Comparison of ENCODE assay signal across 14 cellular contexts in genomic region chr12:94872007-94872653, GRCh38.
DNase-seq lines count a peak whose midpoint lies in the region; ATAC-seq, FAIRE-seq and TF ChIP-seq lines count a peak whose summit lies in the region.
"Had no signal": no experiment of that assay in that cellular context is flagged by ENCODE, and none has a peak within 500 bp of the region (broad histone marks: within the 10 kb centered on the region; RNA-seq: fewer than 3 reads in every experiment).

No MANE protein-coding gene starts in this region.

- no peak overlapping the region for H3K56ac ChIP-seq in H9 (ENCODE audit: insufficient read length, low read depth, low read length)

- H4K91ac ChIP-seq in H9 (ENCODE audit: insufficient read length, low read depth, low read length): no peak overlapping the region

- no peaks in the 10 kb centered on the region for H3K36me3 Mint-ChIP-seq in CD4-positive, alpha-beta T cell (ENCODE audit: low read depth)
- H3K36me3 Mint-ChIP-seq in H9 (ENCODE audit: insufficient read depth in 1 of 3, low read depth in 3 of 3) (no peaks in the 10 kb centered on the region; a peak in 1 of 7 replicates), astrocyte (ENCODE audit: low read depth, unreplicated experiment) (no peaks in the 10 kb centered on the region), naive B cell (no peaks in the 10 kb centered on the region)

- DNase-seq in CD4-positive, alpha-beta T cell: no peak
- DNase-seq in H9 (no peak), astrocyte (ENCODE audit: low read depth) (no peak), naive B cell (no peak), transverse colon (no peak), DMS 273 (lab: John Stamatoyannopoulos, UW; ENCODE audit: unreplicated experiment) (no peak)
- DNase-seq: activated CD4-positive, alpha-beta T cell treated with anti-CD3 and anti-CD28 coated beads, Interleukin-2, amount 50 U/mL, for 1 hour; BE2C; KG1; NCI-H2081 treated with DMSO at 0.1 percent for 48 hours had no signal

- H3T11ph ChIP-seq in H9 (ENCODE audit: low read length): no peak overlapping the region

- peaks cover 18% of the 10 kb centered on the region for H3K4me1 Mint-ChIP-seq in CD4-positive, alpha-beta T cell (ENCODE audit: low read depth)
- H3K4me1 Mint-ChIP-seq in H9: peaks cover 23 to 27% of the 10 kb centered on the region in 2 experiments
- peaks cover 2% of the 10 kb centered on the region for H3K4me1 Mint-ChIP-seq in astrocyte (ENCODE audit: low read depth, unreplicated experiment)
- H3K4me1 Mint-ChIP-seq in naive B cell: peaks cover 29 to 40% (median 30%) of the 10 kb centered on the region in 3 donors

- no peak overlapping the region for H3K18ac ChIP-seq in H9 (ENCODE audit: insufficient read length, low read depth, low read length)

- H3K27ac ChIP-seq in CD4-positive, alpha-beta T cell (ENCODE audit: low read depth, low read length): no peak overlapping the region
- H3K27ac ChIP-seq in H9 (ENCODE audit: insufficient read length, low read depth, low read length) (no peak overlapping the region), astrocyte (ENCODE audit: low read depth, low read length) (no peak overlapping the region), transverse colon (no peak overlapping the region)
- H3K27ac ChIP-seq: skin epidermis, vagina had no signal

- H3K27me3 ChIP-seq in CD4-positive, alpha-beta T cell (ENCODE audit: control insufficient read depth, insufficient read depth, low read length): peaks cover 40% of the 10 kb centered on the region
- H3K27me3 ChIP-seq in H9 (ENCODE audit: insufficient read depth, low read length) (peaks cover 23% of the 10 kb centered on the region), astrocyte (ENCODE audit: insufficient read depth, low read length) (peaks cover 51% of the 10 kb centered on the region), transverse colon (peaks cover 53% of the 10 kb centered on the region)
- H3K27me3 ChIP-seq: vagina had no signal

- no peak for TF ChIP-seq CTCF in CD4-positive, alpha-beta T cell (IDR thresholded peaks at IDR 0.05)
- TF ChIP-seq CTCF in H9 (conservative IDR thresholded peaks at IDR 0.05) (no peak), astrocyte (IDR thresholded peaks at IDR 0.05; ENCODE audit: insufficient read depth, low read depth, low read length) (no peak), transverse colon (IDR thresholded peaks at IDR 0.05) (no peak)

- H3K4me2 ChIP-seq in H9 (ENCODE audit: insufficient read depth, insufficient read length, low read length) (peak overlapping the region; percentile 76), astrocyte (ENCODE audit: low read length) (no peak overlapping the region)

- H3K9me3 ChIP-seq in CD4-positive, alpha-beta T cell (ENCODE audit: control insufficient read depth, low read length): no peaks in the 10 kb centered on the region
- H3K9me3 ChIP-seq in H9 (ENCODE audit: control insufficient read depth, low read depth, low read length) (no peaks in the 10 kb centered on the region), astrocyte (ENCODE audit: insufficient read depth, low read depth, low read length) (no peaks in the 10 kb centered on the region), transverse colon (no peaks in the 10 kb centered on the region)
- H3K9me3 ChIP-seq: BE2C, vagina had no signal

- no peak overlapping the region for H4K5ac ChIP-seq in H9 (ENCODE audit: insufficient read length, low read depth, low read length)

- no peak overlapping the region for H2BK5ac ChIP-seq in H9 (ENCODE audit: insufficient read length, low read length)

- no peaks in the 10 kb centered on the region for H4K20me1 ChIP-seq in H9 (ENCODE audit: control insufficient read depth, insufficient read depth, insufficient read length)
- H4K20me1 ChIP-seq in astrocyte (ENCODE audit: insufficient read depth, low read length): no peaks in the 10 kb centered on the region

- H2BK12ac ChIP-seq in H9 (ENCODE audit: insufficient read length, low read depth, low read length): no peak overlapping the region

- H3K14ac ChIP-seq in H9 (ENCODE audit: insufficient read depth, low read length): no peak overlapping the region

- H2BK15ac ChIP-seq in H9 (ENCODE audit: low read depth, low read length): no peak overlapping the region

- TF ChIP-seq EP300 in transverse colon (IDR thresholded peaks at IDR 0.05; ENCODE audit: low read depth): no peak

- H2BK20ac ChIP-seq in H9 (ENCODE audit: low read depth, low read length, poor library complexity, severe bottlenecking): no peak overlapping the region

- H3K4me3 Mint-ChIP-seq in CD4-positive, alpha-beta T cell: peak overlapping the region; percentile 13
- H3K4me3 Mint-ChIP-seq in H9: peak overlapping the region; percentile 47 to 74; a peak in 4 of 5 replicates
- peak overlapping the region; percentile 54 for H3K4me3 Mint-ChIP-seq in astrocyte (ENCODE audit: unreplicated experiment)
- peak overlapping the region; percentile 21 to 89 (median 79) for H3K4me3 Mint-ChIP-seq in naive B cell

- peaks cover 2% of the 10 kb centered on the region; the same call in 1 of the 2 replicates for H3K4me1 ChIP-seq in H9 (ENCODE audit: insufficient read depth, low read length)
- no peaks in the 10 kb centered on the region for H3K4me1 ChIP-seq in astrocyte (ENCODE audit: insufficient read depth, low read length)
- peaks cover 3 to 15% (median 14%) of the 10 kb centered on the region in 4 donors for H3K4me1 ChIP-seq in transverse colon
- H3K4me1 ChIP-seq: BE2C had no signal

- TF ChIP-seq POLR2A in transverse colon (IDR thresholded peaks at IDR 0.05): no peak

- H3K23me2 ChIP-seq in H9 (ENCODE audit: insufficient read length, low read depth, low read length, poor library complexity, severe bottlenecking): peaks cover 3% of the 10 kb centered on the region

- CTCF ChIA-PET in CD4-positive, alpha-beta T cell (lab: Charles Lee): no interaction called here

- no peak overlapping the region for H2AK5ac ChIP-seq in H9 (ENCODE audit: insufficient read length, low read length)

- H3K36me3 ChIP-seq in astrocyte (ENCODE audit: insufficient read depth, low read length) (no peaks in the 10 kb centered on the region), transverse colon (no peaks in the 10 kb centered on the region)
- H3K36me3 ChIP-seq: BE2C, vagina had no signal

- H3K27ac Mint-ChIP-seq in CD4-positive, alpha-beta T cell: no peak overlapping the region
- peak overlapping the region in 1 of 3 experiments; percentile 37; a peak in 1 of 7 replicates for H3K27ac Mint-ChIP-seq in H9
- no peak overlapping the region for H3K27ac Mint-ChIP-seq in astrocyte (ENCODE audit: unreplicated experiment)
- peak overlapping the region in 2 of 6 donors; percentile 85 to 93 for H3K27ac Mint-ChIP-seq in naive B cell

- no peak for FAIRE-seq in astrocyte (lab: Jason Lieb, UNC)

- in situ Hi-C loops in transverse colon (cut with MboI; ENCODE audit: low pct_ligation_motif_present in 1 of 4, low pct_unique_long_range_greater_than_20kb in 1 of 4, low sequenced_read_pairs in 3 of 4): no loop called here

- H3K9ac ChIP-seq in H9 (ENCODE audit: extremely low read depth, insufficient read length, low read length): no peak overlapping the region
- no peak overlapping the region for H3K9ac ChIP-seq in astrocyte (ENCODE audit: low read length)

- H3K79me1 ChIP-seq in H9 (ENCODE audit: insufficient read depth, low read depth, low read length, poor library complexity, severe bottlenecking): no peaks in the 10 kb centered on the region

- no peaks in the 10 kb centered on the region for H3K9me3 Mint-ChIP-seq in CD4-positive, alpha-beta T cell
- no peaks in the 10 kb centered on the region for H3K9me3 Mint-ChIP-seq in H9
- peaks cover 5% of the 10 kb centered on the region for H3K9me3 Mint-ChIP-seq in astrocyte (ENCODE audit: unreplicated experiment)
- H3K9me3 Mint-ChIP-seq in naive B cell: no peaks in the 10 kb centered on the region

- POLR2A ChIA-PET in CD4-positive, alpha-beta T cell (lab: Charles Lee): no interaction called here

- WGBS in H9 (ENCODE audit: extremely low coverage, insufficient read length, low lambda C conversion rate): no CpG with 5 or more reads among the region's 11 CpGs
- 56 to 67% methylated on average over 5 to 11 of the region's 11 CpGs for WGBS in transverse colon (ENCODE audit: low coverage in 1 of 2), 2 donors

- no peak overlapping the region for H3K4ac ChIP-seq in H9 (ENCODE audit: low read depth, low read length)

- intact Hi-C loops in CD4-positive, alpha-beta T cell (cut with DNase I, micrococcal nuclease): no loop called here
- intact Hi-C loops in transverse colon (cut with DNase I; ENCODE audit: low total_unique reads): loop anchor here (2.0 kb wide), 1 partner anchor 221 kb away; the partner anchor contains the start of gene TMCC3

- H3K4me3 ChIP-seq in astrocyte (ENCODE audit: insufficient read depth, low read depth, low read length) (no peak overlapping the region), transverse colon (no peak overlapping the region)

- no peaks in the 10 kb centered on the region for H3K79me2 ChIP-seq in H9 (ENCODE audit: insufficient read depth, low read length)
- no peaks in the 10 kb centered on the region for H3K79me2 ChIP-seq in astrocyte (ENCODE audit: insufficient read depth, low read length)

- no peak overlapping the region for H3K23ac ChIP-seq in H9 (ENCODE audit: insufficient read length, low read depth, low read length)

- no peak overlapping the region for H4K8ac ChIP-seq in H9 (replicated peaks; ENCODE audit: insufficient read length, low read depth, low read length)

- peaks cover 78% of the 10 kb centered on the region for H3K27me3 Mint-ChIP-seq in CD4-positive, alpha-beta T cell
- H3K27me3 Mint-ChIP-seq in H9 (ENCODE audit: low read depth) (peaks cover 61% of the 10 kb centered on the region), astrocyte (ENCODE audit: low read depth, unreplicated experiment) (peaks cover 47% of the 10 kb centered on the region), naive B cell (peaks cover 30 to 49% (median 38%) of the 10 kb centered on the region in 3 donors)

- no peak overlapping the region for H2BK120ac ChIP-seq in H9 (ENCODE audit: low read depth, low read length, poor library complexity, severe bottlenecking)

- no peak for ATAC-seq in CD4-positive, alpha-beta T cell (ENCODE audit: poor library complexity)
- ATAC-seq in naive B cell (ENCODE audit: low read depth in 2 of 2): no peak
- ATAC-seq in GM18909 (IDR thresholded peaks at IDR 0.05; ENCODE audit: poor library complexity, unreplicated experiment): no peak
- ATAC-seq in GM21390 (IDR thresholded peaks at IDR 0.05; ENCODE audit: unreplicated experiment): no peak

- H2AFZ ChIP-seq in H9 (ENCODE audit: low read length) (no peak overlapping the region), astrocyte (ENCODE audit: low read depth, low read length) (no peak overlapping the region)

Comparison
In these comparisons a context has a peak if more than half of its experiments do, and no peak if none do; other contexts are left out.
1. H3K4me3 Mint-ChIP-seq: peak in every context shown above with its lines; median percentile 79 in naive B cell; 60 in H9; 54 in astrocyte; 13 in CD4-positive, alpha-beta T cell.